Comparison of ENCODE assay signal across 1 cellular context in the genomic region with DNA sequence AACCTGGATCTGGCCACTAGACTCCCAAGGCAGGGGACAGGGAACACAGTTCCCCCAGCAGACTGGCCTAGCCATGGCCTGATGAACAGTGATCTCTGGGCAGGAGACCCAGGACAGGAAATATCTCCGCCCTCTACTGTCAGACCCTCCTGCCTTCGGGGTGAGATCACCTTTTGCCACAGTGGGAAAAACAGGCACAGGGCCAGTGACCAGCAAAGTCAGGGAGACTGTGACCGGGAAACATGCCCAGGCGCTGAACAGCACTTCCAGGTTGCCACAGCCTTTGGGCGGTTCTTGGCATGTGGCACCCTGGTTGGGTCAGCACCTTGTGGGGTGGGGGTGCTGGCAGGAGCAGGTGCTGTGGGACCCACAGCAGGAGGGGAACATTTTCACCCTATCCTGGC.
A peak's percentile ranks its signal among the peaks of the same experiment; 100 is the strongest.
TF ChIP-seq lines count a peak whose summit lies in the region.

No MANE protein-coding gene starts in this region.

TF ChIP-seq in H1, 55 proteins besides CTCF, POLR2A, EP300 and RAD21:
- no peak for TF ChIP-seq SUZ12 (IDR thresholded peaks at IDR 0.05; ENCODE audit: low read length)
- no peak for TF ChIP-seq JUND (IDR thresholded peaks at IDR 0.05; ENCODE audit: low read length)
- TF ChIP-seq EZH2 (IDR thresholded peaks at IDR 0.05; ENCODE audit: low read depth, low read length, severe bottlenecking): peak; percentile 20
- no peak for TF ChIP-seq SIN3A (conservative IDR thresholded peaks at IDR 0.05 in 1 of 2, IDR thresholded peaks at IDR 0.05 in 1 of 2; ENCODE audit: low read depth in 1 of 2, low read length in 2 of 2)
- no peak for TF ChIP-seq TCF12 (IDR thresholded peaks at IDR 0.05; ENCODE audit: low read depth, low read length)
